Comparison of ENCODE assay signal across 26 cellular contexts in genomic region chr5:113552137-113552536, GRCh38.
"Had no signal": no experiment of that assay in that cellular context is flagged by ENCODE, and none has a peak within 500 bp of the region (broad histone marks: within the 10 kb centered on the region; RNA-seq: fewer than 3 reads in every experiment).

No MANE protein-coding gene starts in this region.

- H3K9ac ChIP-seq: parathyroid adenoma had no signal

- H3K9me3 ChIP-seq: esophagus squamous epithelium, heart right ventricle, left lung, mucosa of descending colon, neutrophil, prostate gland, right atrium auricular region, sigmoid colon, stomach, thyroid gland, vagina had no signal

- H3K4me3 ChIP-seq: esophagus squamous epithelium, heart right ventricle, left lung, mucosa of descending colon, prostate gland, right atrium auricular region, sigmoid colon, stomach, thyroid gland, vagina had no signal

- H2AFZ ChIP-seq: parathyroid adenoma had no signal

- H3K4me1 ChIP-seq: left lung, parathyroid adenoma, prostate gland, right atrium auricular region, stomach, thyroid gland, vagina had no signal

- H3K36me3 ChIP-seq: prostate gland had no signal

- H3K27me3 ChIP-seq: esophagus squamous epithelium, heart right ventricle, left lung, neutrophil, right atrium auricular region, sigmoid colon, stomach, thyroid gland, vagina had no signal

- H3K27ac ChIP-seq: esophagus squamous epithelium, heart right ventricle, left lung, neutrophil, parathyroid adenoma, prostate gland, right atrium auricular region, sigmoid colon, stomach, thyroid gland, vagina had no signal

- ATAC-seq: effector memory CD8-positive, alpha-beta T cell; heart right ventricle; left cardiac atrium; left lung; mucosa of descending colon; natural killer cell treated with Interleukin-12 subunit alpha and Interleukin-12 subunit beta and Interleukin-15 and Interleukin-18, amount 100 ng/mL, for 72 hours; stimulated activated effector memory CD8-positive, alpha-beta T cell treated with anti-CD3 and anti-CD28 coated beads, Interleukin-12 subunit alpha, Interleukin-12 subunit beta, amount 100 ng/mL, for 72 hours had no signal

- DNase-seq: effector memory CD8-positive, alpha-beta T cell; erythroblast; esophagus squamous epithelium; foreskin melanocyte; glutamatergic neuron; heart right ventricle; hippocampal formation; left cardiac atrium; left lung; mesenchymal stem cell; mucosa of descending colon; naive B cell; sigmoid colon; stimulated activated CD4-positive, alpha-beta T cell treated with anti-CD3 and anti-CD28 coated beads, Interleukin-2, amount 100 ng/mL, for 24 hours; stimulated activated CD4-positive, alpha-beta T cell treated with anti-CD3 and anti-CD28 coated beads, Interleukin-4, amount 100 ng/mL, for 24 hours; stimulated activated naive CD4-positive, alpha-beta T cell treated with Interleukin-2 at 50 U/mL for 16 hours; stomach; thyroid gland; trophoblast cell had no signal

- H3K79me2 ChIP-seq: parathyroid adenoma had no signal
